ENCODE assay signal across 8 cellular contexts in genomic region chr2:152716805-152717241, GRCh38. TPM values are rescaled to one million over a fixed set of nuclear protein-coding genes. Genes with fewer than 3 reads are reported as not detected.
DNase-seq lines count a peak whose midpoint lies in the region; ATAC-seq and TF ChIP-seq lines count a peak whose summit lies in the region.

No MANE protein-coding gene starts in this region.

- H3K4me3 ChIP-seq in AG04449 (ENCODE audit: low read depth, low read length) (peak overlapping the region; percentile 99), NB4 (ENCODE audit: low read depth, low read length) (peak overlapping the region; percentile 96), fibroblast of mammary gland (ENCODE audit: control insufficient read depth, low read depth, low read length) (peak overlapping the region; percentile 97)

- TF ChIP-seq POLR2A in NB4 (IDR thresholded peaks at IDR 0.05; ENCODE audit: extremely low read depth, insufficient read length): no peak

- peak overlapping the region; percentile 100 for H3K27ac Mint-ChIP-seq in progenitor cell of endocrine pancreas

- H3K9me3 Mint-ChIP-seq in progenitor cell of endocrine pancreas (ENCODE audit: low read depth): no peaks in the 10 kb centered on the region

- TF ChIP-seq CTCF in AG04449 (IDR thresholded peaks at IDR 0.05; ENCODE audit: insufficient read depth, low read length, missing control alignments) (no peak), NB4 (IDR thresholded peaks at IDR 0.05; ENCODE audit: low read depth, low read length) (no peak), fibroblast of mammary gland (conservative IDR thresholded peaks at IDR 0.05; ENCODE audit: control insufficient read depth, insufficient read depth, low read depth, low read length) (no peak), progenitor cell of endocrine pancreas (IDR thresholded peaks at IDR 0.05; ENCODE audit: unreplicated experiment) (no peak)

- no peak for DNase-seq in AG04449 (ENCODE audit: low read depth, low spot score)
- peak; percentile 67 for DNase-seq in NB4 (ENCODE audit: low read depth)
- DNase-seq in activated CD4-positive, alpha-beta T cell treated with anti-CD3 and anti-CD28 coated beads, Interleukin-2, amount 50 U/mL, for 1 hour: peak; percentile 25
- DNase-seq in fibroblast of mammary gland (ENCODE audit: low read depth): peak; percentile 18
- DNase-seq in progenitor cell of endocrine pancreas (ENCODE audit: low spot score, unreplicated experiment): no peak
- no peak for DNase-seq in epidermal melanocyte (ENCODE audit: insufficient read length, low spot score)

- CTCF ChIA-PET in AG04449 (lab: Yijun Ruan, JAX): interaction anchor here (1.2 to 2.8 kb wide), 4 partner anchors 9 to 691 kb away, joined by 3 to 9 read pairs (median 6); partner anchors contain the start of gene STAM2

- POLR2A ChIA-PET in AG04449 (lab: Yijun Ruan, JAX): interaction anchor here (0.6 to 1.0 kb wide), 4 partner anchors 23 to 541 kb away, joined by 3 to 4 read pairs (median 4); partner anchors contain the start of gene STAM2

- H3K4me3 Mint-ChIP-seq in progenitor cell of endocrine pancreas (ENCODE audit: low read depth): peak overlapping the region; percentile 92

- H3K36me3 Mint-ChIP-seq in progenitor cell of endocrine pancreas (ENCODE audit: insufficient read depth): peaks cover 12% of the 10 kb centered on the region

- ATAC-seq in GM19328 (IDR thresholded peaks at IDR 0.05; ENCODE audit: unreplicated experiment): peak; percentile 0
- no peak for ATAC-seq in GM18519 (IDR thresholded peaks at IDR 0.05; ENCODE audit: low FRiP score, unreplicated experiment)

- no peaks in the 10 kb centered on the region for H3K27me3 Mint-ChIP-seq in progenitor cell of endocrine pancreas

- H3K4me1 Mint-ChIP-seq in progenitor cell of endocrine pancreas (ENCODE audit: low read depth): peaks cover 30% of the 10 kb centered on the region

RNA-seq across cellular contexts. Expression of gene PRPF40A, which starts 0.4 kb away (rescaled TPM):
- total RNA-seq in progenitor cell of endocrine pancreas: 132 and 142 TPM in 2 replicates

RNA-seq across cellular contexts. Expression of gene ARL6IP6, which starts 1.6 kb away (rescaled TPM):
- 31.7 and 34.6 TPM in 2 replicates for total RNA-seq in progenitor cell of endocrine pancreas

Comparison
In these comparisons a context has a peak if more than half of its experiments do, and no peak if none do; other contexts are left out.
1. DNase-seq: peak in NB4 (single experiment), activated CD4-positive, alpha-beta T cell treated with anti-CD3 and anti-CD28 coated beads, Interleukin-2, amount 50 U/mL, for 1 hour (single experiment) and fibroblast of mammary gland (single experiment); none in AG04449 (single experiment), progenitor cell of endocrine pancreas (single experiment) and epidermal melanocyte (single experiment).
2. Peak in every context shown above with its lines, with median percentiles within 50 percentile points of each other: H3K4me3 ChIP-seq.